Comparison of ENCODE assay signal across 28 cellular contexts in genomic region chr9:98567540-98568233, GRCh38.
"Had no signal": no experiment of that assay in that cellular context is flagged by ENCODE, and none has a peak within 500 bp of the region (broad histone marks: within the 10 kb centered on the region; RNA-seq: fewer than 3 reads in every experiment).

No MANE protein-coding gene starts in this region.

- H3K27me3 ChIP-seq: Peyer's patch, SJSA1 had no signal

- H3K4me1 ChIP-seq: Peyer's patch, SJSA1 had no signal

- H3K4me1 Mint-ChIP-seq: activated CD4-positive, alpha-beta T cell treated with anti-CD3 and anti-CD28 coated beads, Interleukin-2, amount 10 ng/mL, durations not matched to agents 24 days and 14 days; activated naive CD4-positive, alpha-beta T cell treated with anti-CD3 and anti-CD28 coated beads, Interleukin-2, amount 10 ng/mL, durations not matched to agents 7 days and 5 days; activated naive CD8-positive, alpha-beta T cell treated with anti-CD3 and anti-CD28 coated beads for 36 hours; WTC11 had no signal

- H3K9me3 Mint-ChIP-seq: activated CD4-positive, alpha-beta T cell treated with anti-CD3 and anti-CD28 coated beads, Interleukin-2, amount 10 ng/mL, durations not matched to agents 24 days and 14 days; activated naive CD4-positive, alpha-beta T cell treated with anti-CD3 and anti-CD28 coated beads, Interleukin-2, amount 10 ng/mL, durations not matched to agents 7 days and 5 days; activated naive CD8-positive, alpha-beta T cell treated with anti-CD3 and anti-CD28 coated beads for 36 hours; activated T-cell treated with anti-CD3 and anti-CD28 coated beads, Interleukin-2, amount 50 U/mL, for 72 hours; activated T-helper 2 cell treated with anti-CD3 and anti-CD28 coated beads, Interferon-gamma antibody, Interleukin-2, Interleukin-4, amounts not matched to agents 10 μg/mL and 5 μg/mL and 100 μg/mL, durations not matched to agents 14 hours and 24 hours and 36 hours; T-helper 2 cell treated with Interferon-gamma antibody and Interleukin-4, amounts not matched to agents 5 μg/mL and 100 μg/mL, for 36 hours; WTC11 had no signal

- H3K4me3 ChIP-seq: Peyer's patch, SJSA1 had no signal

- H3K4me3 Mint-ChIP-seq: activated CD4-positive, alpha-beta T cell treated with anti-CD3 and anti-CD28 coated beads, Interleukin-2, amount 10 ng/mL, durations not matched to agents 24 days and 14 days; activated naive CD4-positive, alpha-beta T cell treated with anti-CD3 and anti-CD28 coated beads, Interleukin-2, amount 10 ng/mL, durations not matched to agents 7 days and 5 days; activated naive CD8-positive, alpha-beta T cell treated with anti-CD3 and anti-CD28 coated beads for 36 hours; activated T-cell treated with anti-CD3 and anti-CD28 coated beads, Interleukin-2, amount 50 U/mL, for 72 hours; T-helper 2 cell treated with Interferon-gamma antibody and Interleukin-4, amounts not matched to agents 5 μg/mL and 100 μg/mL, for 36 hours; WTC11 had no signal

- DNase-seq: activated CD4-positive, alpha-beta T cell treated with anti-CD3 and anti-CD28 coated beads, Interleukin-2, amount 10 ng/mL, durations not matched to agents 24 days and 14 days; activated CD4-positive, alpha-beta T cell treated with anti-CD3 and anti-CD28 coated beads, Interleukin-2, amount 50 U/mL, for 48 hours; activated CD4-positive, CD25-positive, alpha-beta regulatory T cell treated with anti-CD3 and anti-CD28 coated beads, Interleukin-2, amount 50 U/mL, for 72 hours; activated gamma-delta T cell treated with Interleukin-2 at 50 U/mL for 16 hours; activated naive CD4-positive, alpha-beta T cell treated with anti-CD3 and anti-CD28 coated beads, Interleukin-2, amount 10 ng/mL, durations not matched to agents 7 days and 5 days; activated naive CD8-positive, alpha-beta T cell treated with anti-CD3 and anti-CD28 coated beads for 36 hours; activated T-cell treated with anti-CD3 and anti-CD28 coated beads for 4 hours; activated T-cell treated with anti-CD3 and anti-CD28 coated beads, Interleukin-2, amount 50 U/mL, for 72 hours; anterior cingulate cortex; Karpas-422; MM.1S; NCI-H1105; NCI-H1436; NCI-H1694 treated with DMSO at 0.1 percent for 48 hours; NCI-H2029 treated with DMSO at 0.1 percent for 48 hours; NCI-H345; NCI-H510A treated with DMSO at 0.1 percent for 48 hours; NCI-H69; NK-92 treated with Interleukin-12 subunit alpha and Interleukin-12 subunit beta, amount 100 ng/mL, for 24 hours; Peyer's patch; SHP77; SW 1271 had no signal

- H3K36me3 Mint-ChIP-seq: activated naive CD4-positive, alpha-beta T cell treated with anti-CD3 and anti-CD28 coated beads, Interleukin-2, amount 10 ng/mL, durations not matched to agents 7 days and 5 days; activated naive CD8-positive, alpha-beta T cell treated with anti-CD3 and anti-CD28 coated beads for 36 hours; WTC11 had no signal

- H3K27ac Mint-ChIP-seq: activated CD4-positive, alpha-beta T cell treated with anti-CD3 and anti-CD28 coated beads, Interleukin-2, amount 10 ng/mL, durations not matched to agents 24 days and 14 days; activated naive CD4-positive, alpha-beta T cell treated with anti-CD3 and anti-CD28 coated beads, Interleukin-2, amount 10 ng/mL, durations not matched to agents 7 days and 5 days; activated naive CD8-positive, alpha-beta T cell treated with anti-CD3 and anti-CD28 coated beads for 36 hours; activated T-cell treated with anti-CD3 and anti-CD28 coated beads, Interleukin-2, amount 50 U/mL, for 72 hours; activated T-helper 2 cell treated with anti-CD3 and anti-CD28 coated beads, Interferon-gamma antibody, Interleukin-2, Interleukin-4, amounts not matched to agents 10 μg/mL and 5 μg/mL and 100 μg/mL, durations not matched to agents 14 hours and 24 hours and 36 hours; T-helper 2 cell treated with Interferon-gamma antibody and Interleukin-4, amounts not matched to agents 5 μg/mL and 100 μg/mL, for 36 hours; WTC11 had no signal

- H3K27ac ChIP-seq: Peyer's patch, RWPE1, SJSA1 had no signal

- ATAC-seq: activated T-cell treated with anti-CD3 and anti-CD28 coated beads, Interleukin-2, amount 50 U/mL, for 72 hours; SK-N-SH treated with all-trans-retinoic acid at 6 μM for 48 hours; WTC11 had no signal

- H3K27me3 Mint-ChIP-seq: activated naive CD8-positive, alpha-beta T cell treated with anti-CD3 and anti-CD28 coated beads for 36 hours had no signal
